In the genomic region with DNA sequence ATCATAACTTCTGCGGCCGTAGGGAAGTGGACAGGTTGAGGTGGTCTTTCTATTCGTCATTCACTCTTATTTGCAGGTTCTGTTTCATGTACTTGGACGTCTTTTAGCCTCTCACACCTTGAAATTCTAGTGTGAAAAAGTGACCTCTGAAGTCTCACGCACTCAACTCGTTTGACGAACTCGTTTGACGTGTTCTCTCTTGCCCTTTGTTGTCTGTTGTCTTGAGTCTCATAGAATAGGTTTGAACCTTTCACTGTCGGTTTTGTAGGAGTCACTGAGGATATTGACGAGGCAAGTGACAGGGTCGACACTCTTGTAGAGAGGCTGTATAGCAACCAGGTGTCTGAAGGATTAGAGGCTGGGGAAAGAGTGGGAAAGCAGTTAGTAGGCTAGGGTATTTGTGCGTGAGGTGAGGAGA, we compare ENCODE assay signal across 8 cellular contexts. TPM values are rescaled to one million over a fixed set of nuclear protein-coding genes. Genes with fewer than 3 reads are reported as not detected.
DNase-seq lines count a peak whose midpoint lies in the region; ATAC-seq and TF ChIP-seq lines count a peak whose summit lies in the region.

No MANE protein-coding gene starts in this region.

- peak overlapping the region; percentile 91 to 98 (median 96) for H3K27ac ChIP-seq in esophagus squamous epithelium

- peak overlapping the region; percentile 87 for H3K4me3 ChIP-seq in NB4 (ENCODE audit: low read depth, low read length)
- peak overlapping the region; percentile 56 to 91 (median 76) for H3K4me3 ChIP-seq in esophagus squamous epithelium

- H3K4me1 Mint-ChIP-seq in activated CD4-positive, alpha-beta T cell treated with anti-CD3 and anti-CD28 coated beads, Interleukin-2, amount 10 ng/mL, durations not matched to agents 24 days and 14 days: peaks cover 19% of the 10 kb centered on the region
- H3K4me1 Mint-ChIP-seq in osteocyte (ENCODE audit: unreplicated experiment): peaks cover 29% of the 10 kb centered on the region

- H3K4me1 ChIP-seq in esophagus squamous epithelium: peaks cover 0 to 53% (median 15%) of the 10 kb centered on the region in 3 donors

- H3K27me3 Mint-ChIP-seq in activated CD4-positive, alpha-beta T cell treated with anti-CD3 and anti-CD28 coated beads, Interleukin-2, amount 10 ng/mL, durations not matched to agents 24 days and 14 days: no peaks in the 10 kb centered on the region
- no peaks in the 10 kb centered on the region for H3K27me3 Mint-ChIP-seq in osteocyte (ENCODE audit: unreplicated experiment)

- peak overlapping the region; percentile 94 for H3K27ac Mint-ChIP-seq in activated CD4-positive, alpha-beta T cell treated with anti-CD3 and anti-CD28 coated beads, Interleukin-2, amount 10 ng/mL, durations not matched to agents 24 days and 14 days
- peak overlapping the region; percentile 90 for H3K27ac Mint-ChIP-seq in osteocyte (ENCODE audit: unreplicated experiment)

- intact Hi-C loops in activated CD4-positive, alpha-beta T cell treated with anti-CD3 and anti-CD28 coated beads, Interleukin-2, amount 10 ng/mL, durations not matched to agents 24 days and 14 days (cut with micrococcal nuclease): loop anchor here (1.0 to 5.0 kb wide), 7 partner anchors 98 to 574 kb away; a partner anchor contains a TSS
- intact Hi-C loops in esophagus squamous epithelium (cut with DNase I): no loop called here

- H3K36me3 ChIP-seq in esophagus squamous epithelium: no peaks in the 10 kb centered on the region

- TF ChIP-seq POLR2A in NB4 (IDR thresholded peaks at IDR 0.05; ENCODE audit: extremely low read depth, insufficient read length): no peak
- no peak for TF ChIP-seq POLR2A in esophagus squamous epithelium (IDR thresholded peaks at IDR 0.05)

- H3K27me3 ChIP-seq in esophagus squamous epithelium: no peaks in the 10 kb centered on the region

- H3K9me3 Mint-ChIP-seq in activated CD4-positive, alpha-beta T cell treated with anti-CD3 and anti-CD28 coated beads, Interleukin-2, amount 10 ng/mL, durations not matched to agents 24 days and 14 days: no peaks in the 10 kb centered on the region
- H3K9me3 Mint-ChIP-seq in osteocyte (ENCODE audit: unreplicated experiment): no peaks in the 10 kb centered on the region

- DNase-seq in NCI-H2107 treated with DMSO at 0.1 percent for 48 hours (lab: John Stamatoyannopoulos, UW; ENCODE audit: unreplicated experiment) (peak; percentile 12), NCI-H2107 (lab: John Stamatoyannopoulos, UW) (no peak), NB4 (ENCODE audit: low read depth) (peak; percentile 61), esophagus squamous epithelium (lab: John Stamatoyannopoulos, UW) (no peak), osteocyte (ENCODE audit: extremely low spot score, unreplicated experiment) (no peak)
- DNase-seq in activated CD4-positive, alpha-beta T cell treated with anti-CD3 and anti-CD28 coated beads, Interleukin-2, amount 10 ng/mL, durations not matched to agents 24 days and 14 days: peak; percentile 78

- no peak for ATAC-seq in HG02981 (IDR thresholded peaks at IDR 0.05; ENCODE audit: unreplicated experiment)
- ATAC-seq in GM19452 (IDR thresholded peaks at IDR 0.05; ENCODE audit: unreplicated experiment): no peak

- peak overlapping the region; percentile 85 for H3K4me3 Mint-ChIP-seq in activated CD4-positive, alpha-beta T cell treated with anti-CD3 and anti-CD28 coated beads, Interleukin-2, amount 10 ng/mL, durations not matched to agents 24 days and 14 days
- peak overlapping the region; percentile 89 for H3K4me3 Mint-ChIP-seq in osteocyte (ENCODE audit: unreplicated experiment)

- no peaks in the 10 kb centered on the region for H3K9me3 ChIP-seq in esophagus squamous epithelium

- H3K36me3 Mint-ChIP-seq in activated CD4-positive, alpha-beta T cell treated with anti-CD3 and anti-CD28 coated beads, Interleukin-2, amount 10 ng/mL, durations not matched to agents 24 days and 14 days (ENCODE audit: low read depth): peaks cover 12% of the 10 kb centered on the region
- peaks cover 4% of the 10 kb centered on the region for H3K36me3 Mint-ChIP-seq in osteocyte (ENCODE audit: unreplicated experiment)

- TF ChIP-seq CTCF in NB4 (IDR thresholded peaks at IDR 0.05; ENCODE audit: low read depth, low read length) (no peak), esophagus squamous epithelium (IDR thresholded peaks at IDR 0.05) (no peak), osteocyte (IDR thresholded peaks at IDR 0.05) (no peak)

- WGBS in esophagus squamous epithelium, 2 donors: 2 to 6% methylated on average over 13 of the region's 13 CpGs

RNA-seq across cellular contexts. Expression of a gene that starts 1.1 kb away (rescaled TPM):
- total RNA-seq in activated CD4-positive, alpha-beta T cell treated with anti-CD3 and anti-CD28 coated beads, Interleukin-2, amount 10 ng/mL, durations not matched to agents 24 days and 14 days: 44.7 and 48.4 TPM in 2 replicates
- total RNA-seq in esophagus squamous epithelium (10 to 100 TPM; 13.6 to 39.3 (median 23.0) TPM), osteocyte (79.2 and 88.9 TPM in 2 replicates)

Comparison
In these comparisons a context has a peak if more than half of its experiments do, and no peak if none do; other contexts are left out.
1. DNase-seq: peak in NCI-H2107 treated with DMSO at 0.1 percent for 48 hours (single experiment), NB4 (single experiment) and activated CD4-positive, alpha-beta T cell treated with anti-CD3 and anti-CD28 coated beads, Interleukin-2, amount 10 ng/mL, durations not matched to agents 24 days and 14 days (single experiment); none in NCI-H2107 (single experiment), esophagus squamous epithelium (single experiment) and osteocyte (single experiment).